17 cellular contexts compared by ENCODE assay signal in the genomic region with DNA sequence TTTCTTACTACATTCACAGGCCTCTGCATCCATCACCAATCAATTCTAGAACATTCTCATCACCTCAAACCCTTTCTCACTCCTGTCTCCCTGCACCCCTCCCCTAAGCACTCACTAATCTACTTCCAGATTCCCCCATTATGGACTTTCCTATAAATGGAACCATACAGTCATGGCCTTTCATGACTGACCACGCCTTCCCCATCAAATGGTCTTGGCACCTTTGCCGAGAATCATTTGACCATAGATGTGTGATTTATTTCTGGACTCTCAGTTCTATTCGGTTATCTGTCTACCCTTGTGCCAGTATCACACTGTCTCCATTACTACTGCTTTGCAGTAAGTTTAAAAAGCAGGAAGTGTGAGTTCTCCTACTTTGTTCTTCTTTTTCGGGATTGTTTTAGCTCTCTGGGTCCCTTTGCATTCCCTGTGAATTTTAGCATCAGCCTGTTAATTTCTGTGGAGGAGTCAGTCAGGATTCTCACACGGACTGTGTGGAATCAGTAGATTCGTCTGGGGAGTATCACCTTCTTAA. TPM values are rescaled to one million over a fixed set of nuclear protein-coding genes. Genes with fewer than 3 reads are reported as not detected.
DNase-seq lines count a peak whose midpoint lies in the region; ATAC-seq and TF ChIP-seq lines count a peak whose summit lies in the region.
"Had no signal": no experiment of that assay in that cellular context is flagged by ENCODE, and none has a peak within 500 bp of the region (broad histone marks: within the 10 kb centered on the region; RNA-seq: fewer than 3 reads in every experiment).

No MANE protein-coding gene starts in this region.

- H3K27me3 Mint-ChIP-seq in stimulated activated naive CD8-positive, alpha-beta T cell treated with anti-CD3 and anti-CD28 coated beads, Interleukin-15, Interleukin-2, amounts not matched to agents 100 ng/mL and 50 ng/mL, for 24 hours, result no peaks in the 10 kb centered on the region

- no peak for DNase-seq in stimulated activated naive CD8-positive, alpha-beta T cell treated with anti-CD3 and anti-CD28 coated beads, Interleukin-15, Interleukin-2, amounts not matched to agents 100 U/mL and 50 U/mL, for 24 hours
- DNase-seq in left ventricle myocardium inferior, result no peak
- no peak for DNase-seq in prostate gland (ENCODE audit: low spot score)
- DNase-seq in anterior cingulate cortex (lab: John Stamatoyannopoulos, UW), result no peak
- DNase-seq: HFFc6, IMR-90, Kasumi-1, MM.1S, NCI-H1092 treated with DMSO at 0.1 percent for 48 hours, NCI-H2081 treated with DMSO at 0.1 percent for 48 hours, NCI-H510A, NCI-H774, PC-3 had no signal

- H3K27ac ChIP-seq in left ventricle myocardium inferior (replicated peaks) (peak overlapping the region; percentile 95), prostate gland (peak overlapping the region; percentile 75 to 76)
- H3K27ac ChIP-seq: C4-2B had no signal

- H3K27ac Mint-ChIP-seq in stimulated activated naive CD8-positive, alpha-beta T cell treated with anti-CD3 and anti-CD28 coated beads, Interleukin-15, Interleukin-2, amounts not matched to agents 100 ng/mL and 50 ng/mL, for 24 hours, result peak overlapping the region; percentile 9
- H3K27ac Mint-ChIP-seq: HFFc6 had no signal

- ATAC-seq in stimulated activated naive CD8-positive, alpha-beta T cell treated with anti-CD3 and anti-CD28 coated beads, Interleukin-15, Interleukin-2, amounts not matched to agents 100 U/mL and 50 U/mL, for 24 hours, result no peak
- ATAC-seq in GM19455 (IDR thresholded peaks at IDR 0.05; ENCODE audit: unreplicated experiment), result no peak
- no peak for ATAC-seq in HG02885 (IDR thresholded peaks at IDR 0.05; ENCODE audit: poor library complexity, unreplicated experiment)
- ATAC-seq: PC-3 had no signal

- H3K4me1 ChIP-seq in left ventricle myocardium inferior, result peaks cover 81% of the 10 kb centered on the region
- peaks cover 11% of the 10 kb centered on the region for H3K4me1 ChIP-seq in prostate gland (replicated peaks)

- H3K36me3 ChIP-seq in left ventricle myocardium inferior (peaks cover 62% of the 10 kb centered on the region), prostate gland (no peaks in the 10 kb centered on the region)

- H3K4me3 ChIP-seq in left ventricle myocardium inferior, result peak overlapping the region; percentile 27
- no peak overlapping the region for H3K4me3 ChIP-seq in prostate gland

- no peak overlapping the region for H3K4me3 Mint-ChIP-seq in stimulated activated naive CD8-positive, alpha-beta T cell treated with anti-CD3 and anti-CD28 coated beads, Interleukin-15, Interleukin-2, amounts not matched to agents 100 ng/mL and 50 ng/mL, for 24 hours
- H3K4me3 Mint-ChIP-seq: HFFc6 had no signal

- TF ChIP-seq POLR2A in prostate gland (IDR thresholded peaks at IDR 0.05), result no peak

- H3K27me3 ChIP-seq in left ventricle myocardium inferior (ENCODE audit: low read depth) (no peaks in the 10 kb centered on the region), prostate gland (replicated peaks; ENCODE audit: insufficient read depth) (no peaks in the 10 kb centered on the region)

- H3K4me1 Mint-ChIP-seq in stimulated activated naive CD8-positive, alpha-beta T cell treated with anti-CD3 and anti-CD28 coated beads, Interleukin-15, Interleukin-2, amounts not matched to agents 100 ng/mL and 50 ng/mL, for 24 hours (ENCODE audit: low read depth), result no peaks in the 10 kb centered on the region

- TF ChIP-seq CTCF in left ventricle myocardium inferior (IDR thresholded peaks at IDR 0.05; ENCODE audit: borderline replicate concordance) (no peak), prostate gland (IDR thresholded peaks at IDR 0.05) (no peak)

- H3K9me3 Mint-ChIP-seq in stimulated activated naive CD8-positive, alpha-beta T cell treated with anti-CD3 and anti-CD28 coated beads, Interleukin-15, Interleukin-2, amounts not matched to agents 100 ng/mL and 50 ng/mL, for 24 hours, result no peaks in the 10 kb centered on the region
- H3K9me3 Mint-ChIP-seq: HFFc6 had no signal

- 77% methylated on average over 6 of the region's 6 CpGs for WGBS in prostate gland

- intact Hi-C loops in left ventricle myocardium inferior (cut with micrococcal nuclease) (no loop called here), prostate gland (cut with DNase I) (no loop called here)

- peaks cover 10% of the 10 kb centered on the region for H3K9me3 ChIP-seq in left ventricle myocardium inferior (replicated peaks)
- H3K9me3 ChIP-seq in prostate gland, result no peaks in the 10 kb centered on the region

- H3K36me3 Mint-ChIP-seq in stimulated activated naive CD8-positive, alpha-beta T cell treated with anti-CD3 and anti-CD28 coated beads, Interleukin-15, Interleukin-2, amounts not matched to agents 100 ng/mL and 50 ng/mL, for 24 hours (ENCODE audit: low read depth), result peaks cover 43% of the 10 kb centered on the region

RNA-seq across cellular contexts. Expression of a gene that starts 27.5 kb away (rescaled TPM):
- total RNA-seq in left ventricle myocardium inferior (46.9 TPM), prostate gland (100 to 1,000 TPM; 164 to 233 TPM)

RNA-seq across cellular contexts. Expression of a gene that starts 27.7 kb away (rescaled TPM):
- total RNA-seq in left ventricle myocardium inferior, result 12.0 TPM
- total RNA-seq in prostate gland, result 10 to 100 TPM; 31.7 to 40.9 TPM
